ENCODE assay signal across 7 cellular contexts in genomic region chr6:135182120-135182992, GRCh38. TPM values are rescaled to one million over a fixed set of nuclear protein-coding genes. Genes with fewer than 3 reads are reported as not detected.
DNase-seq lines count a peak whose midpoint lies in the region; ATAC-seq lines count a peak whose summit lies in the region.

No MANE protein-coding gene starts in this region.

- peaks cover 17 to 31% of the 10 kb centered on the region in 2 donors for H3K36me3 Mint-ChIP-seq in activated T-cell treated with anti-CD3 and anti-CD28 coated beads, Interleukin-2, amount 50 U/mL, for 72 hours (ENCODE audit: insufficient read depth in 2 of 2)

- no peaks in the 10 kb centered on the region for H3K27me3 Mint-ChIP-seq in activated T-cell treated with anti-CD3 and anti-CD28 coated beads, Interleukin-2, amount 50 U/mL, for 72 hours (ENCODE audit: low read depth)

- no peaks in the 10 kb centered on the region for H3K9me3 Mint-ChIP-seq in activated T-cell treated with anti-CD3 and anti-CD28 coated beads, Interleukin-2, amount 50 U/mL, for 72 hours

- H3K27ac Mint-ChIP-seq in activated T-cell treated with anti-CD3 and anti-CD28 coated beads, Interleukin-2, amount 50 U/mL, for 72 hours = peak overlapping the region; percentile 95

- peak; percentile 3 for ATAC-seq in GM18520 (IDR thresholded peaks at IDR 0.05; ENCODE audit: unreplicated experiment)
- ATAC-seq in HG02642 (IDR thresholded peaks at IDR 0.05; ENCODE audit: poor library complexity, unreplicated experiment) = peak; percentile 20
- peak; percentile 15 to 18 for ATAC-seq in activated T-cell treated with anti-CD3 and anti-CD28 coated beads, Interleukin-2, amount 50 U/mL, for 72 hours (replicated peaks in 1 of 2)
- peak; percentile 26 for ATAC-seq in Right ventricle myocardium superior (ENCODE audit: poor library complexity)

- H3K4me1 Mint-ChIP-seq in activated T-cell treated with anti-CD3 and anti-CD28 coated beads, Interleukin-2, amount 50 U/mL, for 72 hours (ENCODE audit: low read depth) = peaks cover 50% of the 10 kb centered on the region

- DNase-seq in NCI-H345 (lab: John Stamatoyannopoulos, UW) (peak; percentile 52), Right ventricle myocardium superior (peak; percentile 50), retina (peak; percentile 75), C1 segment of cervical spinal cord (lab: John Stamatoyannopoulos, UW) (no peak)
- DNase-seq in activated T-cell treated with anti-CD3 and anti-CD28 coated beads, Interleukin-2, amount 50 U/mL, for 72 hours = peak; percentile 57 to 59

- H3K4me3 Mint-ChIP-seq in activated T-cell treated with anti-CD3 and anti-CD28 coated beads, Interleukin-2, amount 50 U/mL, for 72 hours = peak overlapping the region; percentile 81 to 98

- intact Hi-C loops in Right ventricle myocardium superior (cut with DNase I) = no loop called here

RNA-seq across cellular contexts. Expression of gene MYB, which starts 1.2 kb away (rescaled TPM):
- 10 to 100 TPM; 89.6 to 91.4 TPM for total RNA-seq in activated T-cell treated with anti-CD3 and anti-CD28 coated beads, Interleukin-2, amount 50 U/mL, for 72 hours
- 0.22 TPM for total RNA-seq in Right ventricle myocardium superior

Comparison
In these comparisons a context has a peak if more than half of its experiments do, and no peak if none do; other contexts are left out.
1. DNase-seq: peak in NCI-H345 (single experiment), activated T-cell treated with anti-CD3 and anti-CD28 coated beads, Interleukin-2, amount 50 U/mL, for 72 hours (2 of 2), Right ventricle myocardium superior (single experiment) and retina (single experiment); none in C1 segment of cervical spinal cord (0 of 14).
2. RNA of gene MYB, which starts 1.2 kb away (total RNA-seq): 89.6 to 91.4 TPM in activated T-cell treated with anti-CD3 and anti-CD28 coated beads, Interleukin-2, amount 50 U/mL, for 72 hours; 0.22 TPM in Right ventricle myocardium superior (single experiment); every median in the first group is over 10 times any median in the second.
3. Peak in every context shown above with its lines, with median percentiles within 50 percentile points of each other: ATAC-seq.